Comparison of ENCODE assay signal across 1 cellular context in genomic region chr12:131082795-131083194, GRCh38.
TF ChIP-seq lines count a peak whose summit lies in the region.

No MANE protein-coding gene starts in this region.

TF ChIP-seq in H1, 55 proteins besides CTCF, POLR2A, EP300 and RAD21:
- TF ChIP-seq CHD7 (IDR thresholded peaks at IDR 0.05; ENCODE audit: insufficient replicate concordance, low read length), result no peak
- no peak for TF ChIP-seq EZH2 (IDR thresholded peaks at IDR 0.05; ENCODE audit: low read depth, low read length, severe bottlenecking)
- TF ChIP-seq SAP30 (IDR thresholded peaks at IDR 0.05; ENCODE audit: insufficient read depth, insufficient replicate concordance, low read length), result no peak
- TF ChIP-seq SUZ12 (IDR thresholded peaks at IDR 0.05; ENCODE audit: low read length), result no peak
- TF ChIP-seq CTBP2 (IDR thresholded peaks at IDR 0.05; ENCODE audit: borderline replicate concordance, insufficient read depth, insufficient read length, low read length), result no peak
